8 cellular contexts compared by ENCODE assay signal in the genomic region with DNA sequence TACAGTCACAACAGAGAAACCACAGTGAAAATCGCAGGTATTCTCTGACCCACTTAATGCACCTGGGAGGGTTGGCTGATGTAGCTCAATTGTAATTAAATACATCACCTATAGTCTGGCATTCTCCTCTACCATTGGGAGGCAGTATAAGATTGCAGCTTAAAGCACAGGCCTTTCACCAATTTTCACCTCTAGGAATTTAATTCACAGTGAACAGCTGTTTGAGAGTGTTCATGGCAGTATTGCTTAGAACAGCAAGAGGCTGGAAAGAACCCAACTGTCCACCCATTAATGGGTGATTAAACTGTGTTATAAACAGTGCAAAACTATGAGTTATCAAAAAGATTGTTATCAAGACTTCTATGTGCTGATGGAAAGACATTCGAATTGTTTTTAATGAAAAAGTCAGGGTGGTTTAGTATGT. TPM values are rescaled to one million over a fixed set of nuclear protein-coding genes. Genes with fewer than 3 reads are reported as not detected.
DNase-seq lines count a peak whose midpoint lies in the region; ATAC-seq and TF ChIP-seq lines count a peak whose summit lies in the region.

No MANE protein-coding gene starts in this region.

- TF ChIP-seq CTCF in CD8-positive, alpha-beta T cell (IDR thresholded peaks at IDR 0.05) = peak; percentile 81
- TF ChIP-seq CTCF in sigmoid colon (IDR thresholded peaks at IDR 0.05) = peak; percentile 25 to 84 (median 38)

- 42 to 46% methylated on average over 2 of the region's 2 CpGs for WGBS in sigmoid colon, 2 donors

- H3K27me3 ChIP-seq in CD8-positive, alpha-beta T cell (ENCODE audit: insufficient read depth, low read length) = no peaks in the 10 kb centered on the region
- no peaks in the 10 kb centered on the region for H3K27me3 ChIP-seq in sigmoid colon

- H3K36me3 ChIP-seq in CD8-positive, alpha-beta T cell (ENCODE audit: insufficient read depth, low read length) = peaks cover 19% of the 10 kb centered on the region
- H3K36me3 ChIP-seq in sigmoid colon = peaks cover 0 to 39% (median 11%) of the 10 kb centered on the region in 4 donors

- H3K4me1 Mint-ChIP-seq in CD8-positive, alpha-beta T cell (ENCODE audit: low read depth) = peaks cover 48% of the 10 kb centered on the region
- peaks cover 28% of the 10 kb centered on the region for H3K4me1 Mint-ChIP-seq in activated naive CD8-positive, alpha-beta T cell treated with anti-CD3 and anti-CD28 coated beads, Interleukin-2, amount 50 U/mL, for 24 hours

- POLR2A ChIA-PET in CD8-positive, alpha-beta T cell (lab: Charles Lee) = interaction anchor here (0.6 to 1.6 kb wide), 5 partner anchors 16 to 133 kb away, joined by 3 to 5 read pairs (median 4); partner anchors contain the start of gene MMP24OS

- intact Hi-C loops in CD8-positive, alpha-beta T cell (cut with DNase I, micrococcal nuclease) = loop anchor here (1.0 to 10.0 kb wide), 9 partner anchors 49 to 468 kb away; partner anchors contain the start of genes UQCC1 (in 2 of the 2) and PIGU (in 1 of the 2)
- intact Hi-C loops in left cardiac atrium (cut with DNase I) = loop anchor here (5.0 kb wide), 2 partner anchors 48 to 62 kb away; no protein-coding TSS in a partner anchor
- intact Hi-C loops in sigmoid colon (cut with DNase I) = loop anchor here (2.0 to 5.0 kb wide), 3 partner anchors 53 to 292 kb away; partner anchors contain the start of genes GDF5 and TRPC4AP

- TF ChIP-seq EP300 in sigmoid colon (IDR thresholded peaks at IDR 0.05) = no peak

- H3K9me3 Mint-ChIP-seq in CD8-positive, alpha-beta T cell = no peaks in the 10 kb centered on the region
- no peaks in the 10 kb centered on the region for H3K9me3 Mint-ChIP-seq in activated naive CD8-positive, alpha-beta T cell treated with anti-CD3 and anti-CD28 coated beads, Interleukin-2, amount 50 U/mL, for 24 hours

- peak overlapping the region; percentile 67 for H3K4me3 Mint-ChIP-seq in CD8-positive, alpha-beta T cell
- peak overlapping the region; percentile 2 for H3K4me3 Mint-ChIP-seq in activated naive CD8-positive, alpha-beta T cell treated with anti-CD3 and anti-CD28 coated beads, Interleukin-2, amount 50 U/mL, for 24 hours

- CTCF ChIA-PET in CD8-positive, alpha-beta T cell (lab: Charles Lee) = interaction anchor here (0.5 to 7.8 kb wide), 31 partner anchors 8 to 768 kb away, joined by 3 to 161 read pairs (median 4); no protein-coding TSS in a partner anchor

- no peaks in the 10 kb centered on the region for H3K27me3 Mint-ChIP-seq in CD8-positive, alpha-beta T cell (ENCODE audit: low read depth)
- H3K27me3 Mint-ChIP-seq in activated naive CD8-positive, alpha-beta T cell treated with anti-CD3 and anti-CD28 coated beads, Interleukin-2, amount 50 U/mL, for 24 hours = no peaks in the 10 kb centered on the region

- TF ChIP-seq POLR2A in sigmoid colon (IDR thresholded peaks at IDR 0.05) = no peak

- peaks cover 18% of the 10 kb centered on the region for H3K4me1 ChIP-seq in CD8-positive, alpha-beta T cell (ENCODE audit: insufficient read depth, low read length)
- H3K4me1 ChIP-seq in sigmoid colon = peaks cover 0 to 29% (median 18%) of the 10 kb centered on the region in 4 donors

- DNase-seq in CD8-positive, alpha-beta T cell = peak in 2 of 7 experiments; percentile 3 to 10
- DNase-seq in NCI-H345 treated with DMSO at 0.1 percent for 48 hours (lab: John Stamatoyannopoulos, UW; ENCODE audit: unreplicated experiment) (peak; percentile 88), left cardiac atrium (no peak), sigmoid colon (no peak)
- DNase-seq in activated naive CD8-positive, alpha-beta T cell treated with anti-CD3 and anti-CD28 coated beads, Interleukin-2, amount 50 U/mL, for 24 hours = no peak

- H3K4me3 ChIP-seq in CD8-positive, alpha-beta T cell (ENCODE audit: low read depth, low read length) = no peak overlapping the region
- no peak overlapping the region for H3K4me3 ChIP-seq in sigmoid colon

- peak; percentile 57 for ATAC-seq in CD8-positive, alpha-beta T cell
- ATAC-seq in GM21717 (IDR thresholded peaks at IDR 0.05; ENCODE audit: unreplicated experiment) (peak; percentile 35), left cardiac atrium (peak; percentile 25 to 32), HG02763 (IDR thresholded peaks at IDR 0.05; ENCODE audit: unreplicated experiment) (no peak), HG03139 (IDR thresholded peaks at IDR 0.05; ENCODE audit: unreplicated experiment) (no peak)
- ATAC-seq in activated naive CD8-positive, alpha-beta T cell treated with anti-CD3 and anti-CD28 coated beads, Interleukin-2, amount 50 U/mL, for 24 hours = peak; percentile 47

- no peaks in the 10 kb centered on the region for H3K9me3 ChIP-seq in CD8-positive, alpha-beta T cell (ENCODE audit: low read length)
- no peaks in the 10 kb centered on the region for H3K9me3 ChIP-seq in sigmoid colon

- peak overlapping the region; percentile 74 for H3K27ac Mint-ChIP-seq in CD8-positive, alpha-beta T cell
- no peak overlapping the region for H3K27ac Mint-ChIP-seq in activated naive CD8-positive, alpha-beta T cell treated with anti-CD3 and anti-CD28 coated beads, Interleukin-2, amount 50 U/mL, for 24 hours

- no peak overlapping the region for H3K27ac ChIP-seq in CD8-positive, alpha-beta T cell (ENCODE audit: low read depth, low read length)
- peak overlapping the region in 2 of 4 donors; percentile 47 for H3K27ac ChIP-seq in sigmoid colon

- H3K36me3 Mint-ChIP-seq in CD8-positive, alpha-beta T cell = peaks cover 52% of the 10 kb centered on the region
- H3K36me3 Mint-ChIP-seq in activated naive CD8-positive, alpha-beta T cell treated with anti-CD3 and anti-CD28 coated beads, Interleukin-2, amount 50 U/mL, for 24 hours (ENCODE audit: low read depth) = peaks cover 21% of the 10 kb centered on the region

RNA-seq across cellular contexts. Expression of gene EDEM2, which starts 2.0 kb away (rescaled TPM):
- total RNA-seq in CD8-positive, alpha-beta T cell = 10 to 100 TPM; 13.8 TPM
- total RNA-seq in left cardiac atrium (10 to 100 TPM; 16.6 to 25.6 TPM), sigmoid colon (10 to 100 TPM in 1 of 4 donors, 1 to 10 TPM in 3; 8.4 to 14.3 (median 8.8) TPM)
- polyA plus RNA-seq in sigmoid colon = 10 to 100 TPM; 10.8 to 24.9 (median 15.0) TPM

RNA-seq across cellular contexts. Expression of gene PROCR, which starts 26.7 kb away (rescaled TPM):
- total RNA-seq in CD8-positive, alpha-beta T cell = 1 to 10 TPM; 1.7 to 2.0 TPM
- total RNA-seq in left cardiac atrium (10 to 100 TPM; 26.9 to 41.9 TPM), sigmoid colon (10 to 100 TPM; 12.4 to 53.5 (median 33.8) TPM)
- 10 to 100 TPM; 12.9 to 22.8 (median 17.6) TPM for polyA plus RNA-seq in sigmoid colon

RNA-seq across cellular contexts. Expression of gene TRPC4AP, which starts 52.5 kb away (rescaled TPM):
- 10 to 100 TPM; 63.3 to 64.0 TPM for total RNA-seq in CD8-positive, alpha-beta T cell
- total RNA-seq in left cardiac atrium (10 to 100 TPM; 32.6 to 47.1 TPM), sigmoid colon (10 to 100 TPM; 41.8 to 61.8 (median 48.6) TPM)
- polyA plus RNA-seq in sigmoid colon = 10 to 100 TPM; 24.0 to 45.3 (median 26.8) TPM

Comparison
In these comparisons a context has a peak if more than half of its experiments do, and no peak if none do; other contexts are left out.
1. ATAC-seq: peak in CD8-positive, alpha-beta T cell (single experiment), GM21717 (single experiment), activated naive CD8-positive, alpha-beta T cell treated with anti-CD3 and anti-CD28 coated beads, Interleukin-2, amount 50 U/mL, for 24 hours (single experiment) and left cardiac atrium (2 of 2); none in HG02763 (single experiment) and HG03139 (single experiment).
2. RNA of gene PROCR, which starts 26.7 kb away (total RNA-seq): 26.9 to 41.9 TPM in left cardiac atrium and 12.4 to 53.5 TPM in sigmoid colon; 1.7 to 2.0 TPM in CD8-positive, alpha-beta T cell; every median in the first group is over 4 times any median in the second.